ENCODE assay signal across 4 cellular contexts in genomic region chr12:109345428-109345827, GRCh38. TPM values are rescaled to one million over a fixed set of nuclear protein-coding genes. Genes with fewer than 3 reads are reported as not detected.
"Had no signal": no experiment of that assay in that cellular context is flagged by ENCODE, and none has a peak within 500 bp of the region (broad histone marks: within the 10 kb centered on the region; RNA-seq: fewer than 3 reads in every experiment).

No MANE protein-coding gene starts in this region.

- H3K4me3 ChIP-seq: GM12878 had no signal

- DNase-seq: GDM1, GF-D8 had no signal

RNA-seq across cellular contexts. Expression of gene MYO1H, which starts 2.3 kb away (rescaled TPM):
- total RNA-seq: G401, GM12878 had no signal

RNA-seq across cellular contexts. Expression of gene FOXN4, which starts 36.3 kb away (rescaled TPM):
- total RNA-seq: GM12878 had no signal
